8 cellular contexts compared by ENCODE assay signal in genomic region chr15:22838292-22839042, GRCh38. TPM values are rescaled to one million over a fixed set of nuclear protein-coding genes. Genes with fewer than 3 reads are reported as not detected.
DNase-seq lines count a peak whose midpoint lies in the region; ATAC-seq and TF ChIP-seq lines count a peak whose summit lies in the region.

Gene NIPA2 (plus strand): TSS chr15:22838666. CDS start chr15:22851732, 13,066 bp downstream.

- peak within 1 kb of the TSS; percentile 76 for H3K18ac ChIP-seq in H9 (ENCODE audit: insufficient read length, low read depth, low read length)

- no peak within 1 kb of the TSS for H2BK120ac ChIP-seq in H9 (ENCODE audit: low read depth, low read length, poor library complexity, severe bottlenecking)

- no peak within 1 kb of the TSS for H3T11ph ChIP-seq in H9 (ENCODE audit: low read length)

- no peak within 1 kb of the TSS for H4K8ac ChIP-seq in H9 (replicated peaks; ENCODE audit: insufficient read length, low read depth, low read length)

- ATAC-seq in stimulated activated naive CD8-positive, alpha-beta T cell treated with anti-CD3 and anti-CD28 coated beads, Interleukin-15, amount 100 ng/mL, for 72 hours, result peak; percentile 97

- peak within 1 kb of the TSS; percentile 58 for H3K4me2 ChIP-seq in H9 (ENCODE audit: insufficient read depth, insufficient read length, low read length)

- H3K27me3 Mint-ChIP-seq in H9 (ENCODE audit: low read depth) (peaks cover 2% of the 10 kb centered on the region; the same call in 1 of the 2 replicates), nephron progenitor cell (ENCODE audit: low read depth, poor library complexity) (peaks cover 3% of the 10 kb centered on the region)
- H3K27me3 Mint-ChIP-seq in stimulated activated naive CD8-positive, alpha-beta T cell treated with anti-CD3 and anti-CD28 coated beads, Interleukin-15, amount 100 ng/mL, for 72 hours, result no peaks in the 10 kb centered on the region

- no peak within 1 kb of the TSS for H2AFZ ChIP-seq in H9 (ENCODE audit: low read length)

- peak within 1 kb of the TSS; percentile 89 for H3K9ac ChIP-seq in H9 (ENCODE audit: extremely low read depth, insufficient read length, low read length)

- no peak within 1 kb of the TSS for H2BK20ac ChIP-seq in H9 (ENCODE audit: low read depth, low read length, poor library complexity, severe bottlenecking)

- H3K4me3 Mint-ChIP-seq in H9 (peak within 1 kb of the TSS; percentile 88 to 97), nephron progenitor cell (peak within 1 kb of the TSS; percentile 97)
- H3K4me3 Mint-ChIP-seq in stimulated activated naive CD8-positive, alpha-beta T cell treated with anti-CD3 and anti-CD28 coated beads, Interleukin-15, amount 100 ng/mL, for 72 hours, result peak within 1 kb of the TSS; percentile 93 to 94

- no peak within 1 kb of the TSS for H2BK12ac ChIP-seq in H9 (ENCODE audit: insufficient read length, low read depth, low read length)

- peak within 1 kb of the TSS; percentile 97 for H3K14ac ChIP-seq in H9 (ENCODE audit: insufficient read depth, low read length)

- no peak within 1 kb of the TSS for H3K23ac ChIP-seq in H9 (ENCODE audit: insufficient read length, low read depth, low read length)

- H3K9me3 ChIP-seq in H9 (ENCODE audit: control insufficient read depth, low read depth, low read length) (no peaks in the 10 kb centered on the region), MG63 (no peaks in the 10 kb centered on the region)

- H3K9me3 Mint-ChIP-seq in H9 (peaks cover 0 to 11% of the 10 kb centered on the region in 2 experiments; a peak in 3 of 5 replicates), nephron progenitor cell (peaks cover 6% of the 10 kb centered on the region)
- no peaks in the 10 kb centered on the region for H3K9me3 Mint-ChIP-seq in stimulated activated naive CD8-positive, alpha-beta T cell treated with anti-CD3 and anti-CD28 coated beads, Interleukin-15, amount 100 ng/mL, for 72 hours

- no peak within 1 kb of the TSS for H3K4ac ChIP-seq in H9 (ENCODE audit: low read depth, low read length)

- no peak within 1 kb of the TSS for H3K56ac ChIP-seq in H9 (ENCODE audit: insufficient read length, low read depth, low read length)

- H3K27ac ChIP-seq in H9 (ENCODE audit: insufficient read length, low read depth, low read length), result peak within 1 kb of the TSS; percentile 53

- peaks cover 27% of the 10 kb centered on the region; the same call in 1 of the 2 replicates for H3K79me2 ChIP-seq in H9 (ENCODE audit: insufficient read depth, low read length)

- no CpG with 5 or more reads among the region's 83 CpGs for WGBS in H9 (ENCODE audit: extremely low coverage, insufficient read length, low lambda C conversion rate)

- TF ChIP-seq CTCF in H9 (conservative IDR thresholded peaks at IDR 0.05) (no peak; the same call in 2 of the 3 replicates), fibroblast of the aortic adventitia (IDR thresholded peaks at IDR 0.05; ENCODE audit: insufficient read depth, low read length) (no peak), nephron progenitor cell (IDR thresholded peaks at IDR 0.05) (no peak)

- peaks cover 13% of the 10 kb centered on the region for H3K36me3 ChIP-seq in MG63

- no peak within 1 kb of the TSS for H4K5ac ChIP-seq in H9 (ENCODE audit: insufficient read length, low read depth, low read length)

- peak within 1 kb of the TSS; percentile 68 for H3K4me3 ChIP-seq in MG63
- H3K4me3 ChIP-seq in fibroblast of the aortic adventitia (ENCODE audit: low read depth, low read length), result peak within 1 kb of the TSS; percentile 74

- no peaks in the 10 kb centered on the region for H4K20me1 ChIP-seq in H9 (ENCODE audit: control insufficient read depth, insufficient read depth, insufficient read length)

- H3K27ac Mint-ChIP-seq in H9, result peak within 1 kb of the TSS; percentile 93 to 97 (median 93)
- peak within 1 kb of the TSS; percentile 97 for H3K27ac Mint-ChIP-seq in nephron progenitor cell
- H3K27ac Mint-ChIP-seq in stimulated activated naive CD8-positive, alpha-beta T cell treated with anti-CD3 and anti-CD28 coated beads, Interleukin-15, amount 100 ng/mL, for 72 hours, result peak within 1 kb of the TSS; percentile 96 to 97

- H3K79me1 ChIP-seq in H9 (ENCODE audit: insufficient read depth, low read depth, low read length, poor library complexity, severe bottlenecking), result peaks cover 3% of the 10 kb centered on the region

- H3K4me1 Mint-ChIP-seq in H9 (peaks cover 27 to 30% of the 10 kb centered on the region in 2 experiments), nephron progenitor cell (peaks cover 30% of the 10 kb centered on the region)
- H3K4me1 Mint-ChIP-seq in stimulated activated naive CD8-positive, alpha-beta T cell treated with anti-CD3 and anti-CD28 coated beads, Interleukin-15, amount 100 ng/mL, for 72 hours, result peaks cover 40% of the 10 kb centered on the region

- no peaks in the 10 kb centered on the region; the same call in 1 of the 2 replicates for H3K4me1 ChIP-seq in H9 (ENCODE audit: insufficient read depth, low read length)

- no peak within 1 kb of the TSS for H2AK5ac ChIP-seq in H9 (ENCODE audit: insufficient read length, low read length)

- H3K23me2 ChIP-seq in H9 (ENCODE audit: insufficient read length, low read depth, low read length, poor library complexity, severe bottlenecking), result no peaks in the 10 kb centered on the region

- H3K27me3 ChIP-seq in H9 (ENCODE audit: insufficient read depth, low read length), result no peaks in the 10 kb centered on the region
- no peaks in the 10 kb centered on the region for H3K27me3 ChIP-seq in MG63

- no peak within 1 kb of the TSS for H2BK15ac ChIP-seq in H9 (ENCODE audit: low read depth, low read length)

- peak; percentile 97 for DNase-seq in ELR (ENCODE audit: low read depth)
- peak; percentile 99 for DNase-seq in H9
- peak; percentile 94 for DNase-seq in MG63
- DNase-seq in SHP77 treated with DMSO at 0.1 percent for 48 hours (lab: John Stamatoyannopoulos, UW), result peak; percentile 93
- peak; percentile 100 for DNase-seq in activated effector memory CD4-positive, alpha-beta T cell treated with anti-CD3 and anti-CD28 coated beads, Interleukin-2, amount 50 U/mL, for 16 hours
- DNase-seq in fibroblast of the aortic adventitia (ENCODE audit: low read depth), result peak; percentile 98
- peak; percentile 99 for DNase-seq in nephron progenitor cell
- peak; percentile 98 to 99 for DNase-seq in stimulated activated naive CD8-positive, alpha-beta T cell treated with anti-CD3 and anti-CD28 coated beads, Interleukin-15, amount 100 ng/mL, for 72 hours

- H3K36me3 Mint-ChIP-seq in H9 (ENCODE audit: insufficient read depth in 1 of 3, low read depth in 3 of 3) (peaks cover 14 to 20% (median 15%) of the 10 kb centered on the region in 3 experiments), nephron progenitor cell (ENCODE audit: low read depth) (peaks cover 25% of the 10 kb centered on the region)

- no peak within 1 kb of the TSS for H4K91ac ChIP-seq in H9 (ENCODE audit: insufficient read length, low read depth, low read length)

- no peak within 1 kb of the TSS for H2BK5ac ChIP-seq in H9 (ENCODE audit: insufficient read length, low read length)

RNA-seq across cellular contexts. Expression of gene NIPA2, which starts in this region (rescaled TPM):
- 77.9 and 79.3 TPM in 2 replicates for total RNA-seq in H9 (2021)
- 105 and 133 TPM in 2 replicates for total RNA-seq in MG63 (2014; rRNA removed; shearing (Covaris generic); ENCODE audit: low replicate concordance)
- 74.7 and 75.3 TPM in 2 replicates for total RNA-seq in fibroblast of the aortic adventitia (ENCODE audit: low replicate concordance)

Comparison
In these comparisons a context has a peak if more than half of its experiments do, and no peak if none do; other contexts are left out.
1. Peak in every context shown above with its lines: DNase-seq, ATAC-seq, H3K4me3 ChIP-seq and H3K27ac ChIP-seq.